ENCODE assay signal across 11 cellular contexts in genomic region chr20:60009826-60010616, GRCh38. TPM values are rescaled to one million over a fixed set of nuclear protein-coding genes. Genes with fewer than 3 reads are reported as not detected.
DNase-seq lines count a peak whose midpoint lies in the region; ATAC-seq, FAIRE-seq and TF ChIP-seq lines count a peak whose summit lies in the region.
"Had no signal": no experiment of that assay in that cellular context is flagged by ENCODE, and none has a peak within 500 bp of the region (broad histone marks: within the 10 kb centered on the region; RNA-seq: fewer than 3 reads in every experiment).

No MANE protein-coding gene starts in this region.

- ATAC-seq in natural killer cell treated with Interleukin-12 subunit alpha and Interleukin-12 subunit beta and Interleukin-15 and Interleukin-18, amount 100 ng/mL, for 72 hours, result no peak

- in situ Hi-C loops in mammary epithelial cell (cut with MboI; ENCODE audit: low sequenced_read_pairs in 2 of 2), result no loop called here

- H3K79me2 ChIP-seq in KMS-11 (ENCODE audit: insufficient read depth, low read depth) (no peaks in the 10 kb centered on the region), mammary epithelial cell (ENCODE audit: insufficient read depth, low read length) (no peaks in the 10 kb centered on the region)

- H4K20me1 ChIP-seq in KMS-11 (ENCODE audit: insufficient read depth) (no peaks in the 10 kb centered on the region), mammary epithelial cell (ENCODE audit: insufficient read depth, low read length) (no peaks in the 10 kb centered on the region)

- DNase-seq in GM10248 (ENCODE audit: extremely low spot score), result no peak
- no peak for DNase-seq in mammary epithelial cell
- no peak for DNase-seq in natural killer cell treated with Interleukin-12 subunit alpha and Interleukin-12 subunit beta and Interleukin-15 and Interleukin-18, amount 100 ng/mL, for 72 hours (ENCODE audit: low spot score)
- DNase-seq in RCC 7860 (ENCODE audit: low spot score), result no peak
- no peak for DNase-seq in occipital lobe (lab: John Stamatoyannopoulos, UW)
- no peak for DNase-seq in NOMO-1 treated with dmso at 0.1 percent for 144 hours (lab: John Stamatoyannopoulos, UW; ENCODE audit: unreplicated experiment)
- DNase-seq in testis, result no peak
- DNase-seq: activated CD4-positive, alpha-beta memory T cell treated with anti-CD3 and anti-CD28 coated beads, Interleukin-2, amount 10 ng/mL, durations not matched to agents 7 days and 5 days; mesenchymal stem cell had no signal

- intact Hi-C loops in mammary epithelial cell (cut with micrococcal nuclease), result no loop called here
- intact Hi-C loops in testis (cut with DNase I; ENCODE audit: low total_unique reads), result no loop called here

- H3K4me2 ChIP-seq in KMS-11 (no peak overlapping the region), mammary epithelial cell (ENCODE audit: insufficient read depth, low read depth, low read length) (no peak overlapping the region)

- TF ChIP-seq CTCF in GM10248 (IDR thresholded peaks at IDR 0.05; ENCODE audit: control extremely low read depth, extremely low read depth, low read depth, missing control alignments), result peak; percentile 3
- 0 out of 2 replicates have a peak, but pooled peaks have one; percentile 13 for TF ChIP-seq CTCF in KMS-11 (conservative IDR thresholded peaks at IDR 0.05; ENCODE audit: low read depth, low read length)
- peak; percentile 11 to 26 for TF ChIP-seq CTCF in mammary epithelial cell (conservative IDR thresholded peaks at IDR 0.05 in 1 of 2, IDR thresholded peaks at IDR 0.05 in 1 of 2; ENCODE audit: extremely low read depth in 1 of 2, insufficient read depth in 1 of 2, low read depth in 1 of 2, low read length in 2 of 2)
- no peak for TF ChIP-seq CTCF in testis (IDR thresholded peaks at IDR 0.05)

- POLR2A ChIA-PET in GM10248 (lab: Yijun Ruan, JAX), result no interaction called here

- H3K27me3 Mint-ChIP-seq in natural killer cell treated with Interleukin-12 subunit alpha and Interleukin-12 subunit beta and Interleukin-15 and Interleukin-18, amount 100 ng/mL, for 72 hours, result peaks cover 0 to 4% of the 10 kb centered on the region in 2 donors

- H3K36me3 ChIP-seq in KMS-11 (ENCODE audit: insufficient read depth) (no peaks in the 10 kb centered on the region), mammary epithelial cell (ENCODE audit: insufficient read depth, low read length) (no peaks in the 10 kb centered on the region), testis (ENCODE audit: low read depth, missing control alignments) (no peaks in the 10 kb centered on the region)
- H3K36me3 ChIP-seq: suprapubic skin had no signal

- H2AFZ ChIP-seq in KMS-11 (ENCODE audit: low read depth), result no peak overlapping the region
- H2AFZ ChIP-seq in mammary epithelial cell (ENCODE audit: low read depth, low read length), result no peak overlapping the region

- H3K27ac Mint-ChIP-seq in natural killer cell treated with Interleukin-12 subunit alpha and Interleukin-12 subunit beta and Interleukin-15 and Interleukin-18, amount 100 ng/mL, for 72 hours, result peak overlapping the region; percentile 64 to 87
- H3K27ac Mint-ChIP-seq: activated CD4-positive, alpha-beta memory T cell treated with anti-CD3 and anti-CD28 coated beads, Interleukin-2, amount 10 ng/mL, durations not matched to agents 7 days and 5 days had no signal

- BruUV-seq in mammary epithelial cell (replicated peaks; lab: Mats Ljungman, UMichigan), result no TSS peak

- no peak overlapping the region for H3K4me3 ChIP-seq in KMS-11 (IDR thresholded peaks at IDR 0.05; ENCODE audit: insufficient read depth, low read depth, low read length)
- H3K4me3 ChIP-seq in mammary epithelial cell (replicated peaks in 1 of 3; ENCODE audit: insufficient read depth in 1 of 3, low read depth in 2 of 3, low read length in 3 of 3), result no peak overlapping the region
- no peak overlapping the region for H3K4me3 ChIP-seq in testis
- H3K4me3 ChIP-seq: suprapubic skin had no signal

- H3K4me1 ChIP-seq in KMS-11 (ENCODE audit: low read depth, poor library complexity, severe bottlenecking) (no peaks in the 10 kb centered on the region), mammary epithelial cell (ENCODE audit: insufficient read depth, low read length) (peaks cover 4% of the 10 kb centered on the region), testis (no peaks in the 10 kb centered on the region)
- H3K4me1 ChIP-seq: suprapubic skin had no signal

- 95% methylated on average over 11 of the region's 14 CpGs for WGBS in mammary epithelial cell (ENCODE audit: low coverage, missing lambda C conversion rate)
- 86 to 87% methylated on average over 14 of the region's 14 CpGs for WGBS in testis, 2 donors

- H3K36me3 Mint-ChIP-seq in natural killer cell treated with Interleukin-12 subunit alpha and Interleukin-12 subunit beta and Interleukin-15 and Interleukin-18, amount 100 ng/mL, for 72 hours, result no peaks in the 10 kb centered on the region

- FAIRE-seq in RCC 7860 (lab: Jason Lieb, UNC), result no peak

- H3K9ac ChIP-seq in KMS-11 (no peak overlapping the region), mammary epithelial cell (ENCODE audit: insufficient read depth, low read length) (no peak overlapping the region)

- H3K9me3 Mint-ChIP-seq in natural killer cell treated with Interleukin-12 subunit alpha and Interleukin-12 subunit beta and Interleukin-15 and Interleukin-18, amount 100 ng/mL, for 72 hours, result no peaks in the 10 kb centered on the region
- H3K9me3 Mint-ChIP-seq: activated CD4-positive, alpha-beta memory T cell treated with anti-CD3 and anti-CD28 coated beads, Interleukin-2, amount 10 ng/mL, durations not matched to agents 7 days and 5 days had no signal

- CTCF ChIA-PET in GM10248 (lab: Yijun Ruan, JAX) (interaction anchor here (0.9 to 1.6 kb wide), 4 partner anchors 11 to 439 kb away, joined by 3 to 4 read pairs (median 3); no protein-coding TSS in a partner anchor), mammary epithelial cell (lab: Charles Lee; ENCODE audit: low non-redundant PET) (interaction anchor here (0.6 to 0.9 kb wide), 2 partner anchors 38 to 47 kb away, joined by 4 to 5 read pairs; no protein-coding TSS in a partner anchor)

- peak overlapping the region; percentile 77 for H3K4me3 Mint-ChIP-seq in natural killer cell treated with Interleukin-12 subunit alpha and Interleukin-12 subunit beta and Interleukin-15 and Interleukin-18, amount 100 ng/mL, for 72 hours
- H3K4me3 Mint-ChIP-seq: activated CD4-positive, alpha-beta memory T cell treated with anti-CD3 and anti-CD28 coated beads, Interleukin-2, amount 10 ng/mL, durations not matched to agents 7 days and 5 days had no signal

- H3K27ac ChIP-seq in KMS-11 (no peak overlapping the region), mammary epithelial cell (ENCODE audit: insufficient read depth, low read depth, low read length) (no peak overlapping the region), testis (no peak overlapping the region)
- H3K27ac ChIP-seq: suprapubic skin had no signal

- H3K27me3 ChIP-seq in KMS-11 (ENCODE audit: insufficient read depth, low read depth) (no peaks in the 10 kb centered on the region), mammary epithelial cell (ENCODE audit: insufficient read depth, low read length) (no peaks in the 10 kb centered on the region), testis (no peaks in the 10 kb centered on the region)
- H3K27me3 ChIP-seq: suprapubic skin had no signal

- dilution Hi-C loops in mammary epithelial cell (cut with HindIII; ENCODE audit: low sequenced_read_pairs), result no loop called here

- no peaks in the 10 kb centered on the region for H3K9me3 ChIP-seq in mammary epithelial cell (replicated peaks; ENCODE audit: insufficient read depth, low read length)
- no peaks in the 10 kb centered on the region for H3K9me3 ChIP-seq in testis
- H3K9me3 ChIP-seq: suprapubic skin had no signal

- no peak for TF ChIP-seq POLR2A in testis (IDR thresholded peaks at IDR 0.05)

- peaks cover 24 to 36% of the 10 kb centered on the region in 2 donors for H3K4me1 Mint-ChIP-seq in natural killer cell treated with Interleukin-12 subunit alpha and Interleukin-12 subunit beta and Interleukin-15 and Interleukin-18, amount 100 ng/mL, for 72 hours (ENCODE audit: low read depth in 2 of 2)

RNA-seq across cellular contexts. Expression of gene CDH26, which starts 51.8 kb away (rescaled TPM):
- total RNA-seq in mammary epithelial cell (under 1 TPM; 0.33 to 0.66 TPM), occipital lobe (1.4 TPM), testis (1 to 10 TPM; 1.7 to 3.5 TPM)
- polyA plus RNA-seq in mammary epithelial cell (0.46 TPM), testis (ENCODE audit: insufficient read depth, low read depth, low replicate concordance) (2.0 TPM)
- 1.8 TPM for polyA minus RNA-seq in mammary epithelial cell
- 1 to 10 TPM; 1.8 TPM for total RNA-seq in natural killer cell treated with Interleukin-12 subunit alpha and Interleukin-12 subunit beta and Interleukin-15 and Interleukin-18, amount 100 ng/mL, for 72 hours

Comparison
In these comparisons a context has a peak if more than half of its experiments do, and no peak if none do; other contexts are left out.
1. CTCF ChIP-seq: peak in GM10248 (single experiment), KMS-11 (single experiment) and mammary epithelial cell (2 of 2); none in testis (0 of 3).